ENCODE assay signal across 8 cellular contexts in genomic region chr21:34072145-34073031, GRCh38. TPM values are rescaled to one million over a fixed set of nuclear protein-coding genes. Genes with fewer than 3 reads are reported as not detected.
A peak's percentile ranks its signal among the peaks of the same experiment; 100 is the strongest.
DNase-seq lines count a peak whose midpoint lies in the region; ATAC-seq and TF ChIP-seq lines count a peak whose summit lies in the region.

No MANE protein-coding gene starts in this region.

- intact Hi-C loops in dendritic cell treated with granulocyte-macrophage colony-stimulating factor and Interleukin-4, amounts not matched to agents 40 ng/mL and 50 ng/mL, for 4 days (cut with micrococcal nuclease), result loop anchor here (2.0 kb wide), 1 partner anchor 50 kb away; no protein-coding TSS in a partner anchor
- intact Hi-C loops in aorta (cut with DNase I), result loop anchor here (5.0 to 10.0 kb wide), 3 partner anchors 52 to 275 kb away; no protein-coding TSS in a partner anchor

- H3K79me2 ChIP-seq in OCI-LY3 (ENCODE audit: low read length), result peaks cover 34% of the 10 kb centered on the region

- peaks cover 41% of the 10 kb centered on the region for H3K4me1 Mint-ChIP-seq in dendritic cell treated with granulocyte-macrophage colony-stimulating factor and Interleukin-4, amounts not matched to agents 40 ng/mL and 50 ng/mL, for 4 days (ENCODE audit: low read depth)

- H3K4me3 Mint-ChIP-seq in dendritic cell treated with granulocyte-macrophage colony-stimulating factor and Interleukin-4, amounts not matched to agents 40 ng/mL and 50 ng/mL, for 4 days, result peak overlapping the region; percentile 77

- peak overlapping the region; percentile 61 for H2AFZ ChIP-seq in OCI-LY3 (ENCODE audit: low read depth, low read length)

- H3K4me1 ChIP-seq in OCI-LY3 (ENCODE audit: low read length) (peaks cover 30% of the 10 kb centered on the region), mesodermal cell (ENCODE audit: control insufficient read depth, insufficient read depth, low read length, poor library complexity, severe bottlenecking) (peaks cover 19% of the 10 kb centered on the region), aorta (ENCODE audit: control insufficient read depth in 1 of 2, insufficient read depth in 2 of 2, low read length in 2 of 2) (no peaks in the 10 kb centered on the region)

- peak overlapping the region; percentile 42 for H3K27ac ChIP-seq in OCI-LY3 (ENCODE audit: low read length)
- H3K27ac ChIP-seq in mesodermal cell (ENCODE audit: low read depth, low read length, severe bottlenecking), result peak overlapping the region; percentile 86
- peak overlapping the region; percentile 46 to 75 for H3K27ac ChIP-seq in aorta (ENCODE audit: low read depth in 1 of 2, low read length in 2 of 2)

- H3K27me3 Mint-ChIP-seq in dendritic cell treated with granulocyte-macrophage colony-stimulating factor and Interleukin-4, amounts not matched to agents 40 ng/mL and 50 ng/mL, for 4 days, result peaks cover 3% of the 10 kb centered on the region

- H3K9me3 Mint-ChIP-seq in dendritic cell treated with granulocyte-macrophage colony-stimulating factor and Interleukin-4, amounts not matched to agents 40 ng/mL and 50 ng/mL, for 4 days, result no peaks in the 10 kb centered on the region

- no peak for TF ChIP-seq CTCF in OCI-LY3 (IDR thresholded peaks at IDR 0.05; ENCODE audit: low read depth, low read length)

- peak overlapping the region; percentile 83 for H3K27ac Mint-ChIP-seq in dendritic cell treated with granulocyte-macrophage colony-stimulating factor and Interleukin-4, amounts not matched to agents 40 ng/mL and 50 ng/mL, for 4 days

- DNase-seq in activated T-cell treated with anti-CD3 and anti-CD28 coated beads for 1 hour (ENCODE audit: low read depth) (peak; percentile 6), aorta (peak; percentile 80 to 90)
- no peak for DNase-seq in activated T-cell treated with anti-CD3 and anti-CD28 coated beads, Interleukin-2, amount 50 U/mL, for 1 hour

- H3K36me3 ChIP-seq in OCI-LY3 (replicated peaks; ENCODE audit: low read depth, low read length) (peaks cover 20% of the 10 kb centered on the region), mesodermal cell (ENCODE audit: control insufficient read depth, insufficient read depth, low read length) (peaks cover 29% of the 10 kb centered on the region), aorta (ENCODE audit: control insufficient read depth in 1 of 2, insufficient read depth in 2 of 2, low read length in 1 of 2) (no peaks in the 10 kb centered on the region)

- peak overlapping the region; percentile 77 for H3K9ac ChIP-seq in OCI-LY3 (ENCODE audit: low read length)

- no peaks in the 10 kb centered on the region for H3K27me3 ChIP-seq in OCI-LY3 (ENCODE audit: low read depth, low read length)
- H3K27me3 ChIP-seq in aorta (ENCODE audit: control insufficient read depth in 1 of 2, insufficient read depth in 2 of 2, low read length in 1 of 2), result no peaks in the 10 kb centered on the region

- H3K36me3 Mint-ChIP-seq in dendritic cell treated with granulocyte-macrophage colony-stimulating factor and Interleukin-4, amounts not matched to agents 40 ng/mL and 50 ng/mL, for 4 days (ENCODE audit: low read depth), result peaks cover 34% of the 10 kb centered on the region

- ATAC-seq in aorta (ENCODE audit: low FRiP score) (peak; percentile 74), HG02840 (IDR thresholded peaks at IDR 0.05; ENCODE audit: low FRiP score, unreplicated experiment) (no peak), GM21381 (IDR thresholded peaks at IDR 0.05; ENCODE audit: unreplicated experiment) (no peak)

- H3K4me3 ChIP-seq in OCI-LY3 (ENCODE audit: low read length) (peak overlapping the region; percentile 92), mesodermal cell (ENCODE audit: extremely low read depth, insufficient read depth, low read length, poor library complexity, severe bottlenecking) (peak overlapping the region; percentile 37), aorta (ENCODE audit: low read length in 2 of 2) (peak overlapping the region in 1 of 2 donors; percentile 39)

- peak overlapping the region; percentile 87 for H3K4me2 ChIP-seq in OCI-LY3 (ENCODE audit: low read length)

- H3K9me3 ChIP-seq in OCI-LY3 (ENCODE audit: insufficient read depth, low read length) (no peaks in the 10 kb centered on the region), mesodermal cell (ENCODE audit: control insufficient read depth, low read length) (no peaks in the 10 kb centered on the region), aorta (ENCODE audit: control insufficient read depth, low read length) (no peaks in the 10 kb centered on the region)

- 61 to 67% methylated on average over 30 to 32 of the region's 32 CpGs for WGBS in mesodermal cell (ENCODE audit: insufficient coverage in 2 of 2), 2 experiments
- WGBS in aorta, 2 donors, result 23 to 24% methylated on average over 28 to 32 of the region's 32 CpGs

- peaks cover 13% of the 10 kb centered on the region for H4K20me1 ChIP-seq in OCI-LY3 (ENCODE audit: insufficient read depth, low read length)

RNA-seq across cellular contexts. Expression of gene MRPS6, which starts 1.0 kb away (rescaled TPM):
- polyA plus RNA-seq in mesodermal cell (2013, experiment 1 of 2), result 172 TPM
- 173 TPM for polyA plus RNA-seq in mesodermal cell (2013, experiment 2 of 2)
- 100 to 1,000 TPM in 1 of 2 donors, 10 to 100 TPM in 1; 78.4 to 137 TPM for total RNA-seq in aorta
- polyA plus RNA-seq in aorta, result 100 to 1,000 TPM in 1 of 2 donors, 10 to 100 TPM in 1; 84.2 to 128 TPM

RNA-seq across cellular contexts. Expression of gene SLC5A3, which starts 1.0 kb away (rescaled TPM):
- 14.0 TPM for polyA plus RNA-seq in mesodermal cell (2013, experiment 1 of 2)
- 13.7 TPM for polyA plus RNA-seq in mesodermal cell (2013, experiment 2 of 2)
- 10 to 100 TPM; 25.2 to 82.3 TPM for total RNA-seq in aorta
- 1 to 10 TPM; 3.0 to 3.2 TPM for polyA plus RNA-seq in aorta
